ENCODE assay signal across 2 cellular contexts in genomic region chr1:212238552-212238951, GRCh38.
TF ChIP-seq lines count a peak whose summit lies in the region.

No MANE protein-coding gene starts in this region.

TF ChIP-seq in HCT116, 20 proteins besides CTCF, POLR2A, EP300 and RAD21:
- TF ChIP-seq MAX (IDR thresholded peaks at IDR 0.05) (no peak), CBX3 (IDR thresholded peaks at IDR 0.05; ENCODE audit: low read depth) (no peak)

TF ChIP-seq in H1, 55 proteins besides CTCF, POLR2A, EP300 and RAD21:
- no peak for TF ChIP-seq SP1 (IDR thresholded peaks at IDR 0.05; ENCODE audit: low read depth, low read length)
- TF ChIP-seq CTBP2 (IDR thresholded peaks at IDR 0.05; ENCODE audit: borderline replicate concordance, insufficient read depth, insufficient read length, low read length), result no peak
- no peak for TF ChIP-seq SP4 (IDR thresholded peaks at IDR 0.05; ENCODE audit: low read length)
- TF ChIP-seq SAP30 (IDR thresholded peaks at IDR 0.05; ENCODE audit: insufficient read depth, insufficient replicate concordance, low read length), result no peak
- no peak for TF ChIP-seq GABPA (IDR thresholded peaks at IDR 0.05; ENCODE audit: borderline replicate concordance, insufficient read depth, low read length)
- TF ChIP-seq HDAC2 (IDR thresholded peaks at IDR 0.05; ENCODE audit: borderline replicate concordance in 1 of 2, low read depth in 2 of 2, low read length in 2 of 2), result no peak
- TF ChIP-seq SRF (IDR thresholded peaks at IDR 0.05; ENCODE audit: low read depth, low read length), result no peak
- no peak for TF ChIP-seq RFX5 (IDR thresholded peaks at IDR 0.05; ENCODE audit: borderline replicate concordance, low read depth, low read length)
- no peak for TF ChIP-seq SUZ12 (IDR thresholded peaks at IDR 0.05; ENCODE audit: low read length)
- TF ChIP-seq CBX8 (IDR thresholded peaks at IDR 0.05; ENCODE audit: borderline replicate concordance, low read depth, low read length), result no peak
- no peak for TF ChIP-seq PHF8 (conservative IDR thresholded peaks at IDR 0.05; ENCODE audit: low read depth, low read length)
- no peak for TF ChIP-seq SIRT6 (IDR thresholded peaks at IDR 0.05; ENCODE audit: low read length)
- TF ChIP-seq SIN3A (conservative IDR thresholded peaks at IDR 0.05 in 1 of 2, IDR thresholded peaks at IDR 0.05 in 1 of 2; ENCODE audit: low read depth in 1 of 2, low read length in 2 of 2), result no peak
- TF ChIP-seq CHD1 (IDR thresholded peaks at IDR 0.05; ENCODE audit: low read depth, low read length), result no peak
- TF ChIP-seq ATF2 (IDR thresholded peaks at IDR 0.05; ENCODE audit: low read length), result no peak
- TF ChIP-seq RBBP5 (IDR thresholded peaks at IDR 0.05; ENCODE audit: borderline replicate concordance, low read depth, low read length), result no peak
- TF ChIP-seq E2F6 (IDR thresholded peaks at IDR 0.05), result no peak
